In the genomic region with DNA sequence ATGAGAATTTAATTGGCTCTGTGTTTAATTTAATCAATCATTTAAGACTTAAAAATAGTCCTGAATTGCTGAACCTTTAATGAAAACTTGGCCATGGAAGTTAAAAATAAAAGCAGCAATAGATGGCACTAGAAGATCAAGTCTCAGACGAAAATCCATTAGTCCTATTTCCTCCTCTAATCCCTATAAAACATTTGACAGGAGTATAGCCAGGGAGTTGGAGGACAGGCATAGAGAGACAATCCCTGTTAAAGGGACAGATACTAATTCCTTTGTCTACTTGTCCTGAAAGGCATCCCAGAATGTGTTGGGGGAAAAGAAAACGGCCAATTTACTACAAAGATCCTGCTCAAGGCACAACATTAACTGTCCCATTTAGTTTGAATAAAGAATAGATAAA, we compare ENCODE assay signal across 9 cellular contexts.
DNase-seq lines count a peak whose midpoint lies in the region; ATAC-seq and TF ChIP-seq lines count a peak whose summit lies in the region.
"Had no signal": no experiment of that assay in that cellular context is flagged by ENCODE, and none has a peak within 500 bp of the region (broad histone marks: within the 10 kb centered on the region; RNA-seq: fewer than 3 reads in every experiment).

No MANE protein-coding gene starts in this region.

- H3K4me2 ChIP-seq in HCT116 (ENCODE audit: low read length) = peak overlapping the region; percentile 62

- peak in 2 of 3 experiments; percentile 42 to 51; a peak in 3 of 6 replicates for TF ChIP-seq CTCF in HCT116 (IDR thresholded peaks at IDR 0.05 in 2 of 3, conservative IDR thresholded peaks at IDR 0.05 in 1 of 3; ENCODE audit: borderline replicate concordance in 1 of 3, insufficient read depth in 1 of 3, low read depth in 2 of 3, low read length in 2 of 3)

- H3K27me3 ChIP-seq in HCT116 (ENCODE audit: insufficient read depth, low read length) = no peaks in the 10 kb centered on the region

- peaks cover 11 to 19% of the 10 kb centered on the region in 2 experiments; a peak in 3 of 4 replicates for H3K4me1 ChIP-seq in HCT116 (ENCODE audit: control insufficient read depth in 1 of 2, insufficient read depth in 2 of 2, low read length in 2 of 2)

- H3K9me2 ChIP-seq in HCT116 (ENCODE audit: insufficient read depth) = no peaks in the 10 kb centered on the region

- intact Hi-C loops in HCT116 (cut with micrococcal nuclease) (loop anchor here (1.0 to 10.0 kb wide), 3 partner anchors 191 to 1475 kb away; no protein-coding TSS in a partner anchor), left colon (cut with DNase I, micrococcal nuclease) (no loop called here)

- peak overlapping the region; percentile 39; the same call in 1 of the 2 replicates for H3K27ac ChIP-seq in HCT116 (ENCODE audit: low read depth, low read length)
- H3K27ac ChIP-seq in epithelial cell of prostate = peak overlapping the region; percentile 69

- H4K20me1 ChIP-seq in HCT116 (ENCODE audit: insufficient read depth) = no peaks in the 10 kb centered on the region

- DNase-seq in HCT116 (ENCODE audit: low read depth, low spot score) = peak; percentile 56
- peak; percentile 59 for DNase-seq in NCI-H82 treated with DMSO at 0.1 percent for 48 hours (lab: John Stamatoyannopoulos, UW; ENCODE audit: unreplicated experiment)
- peak; percentile 8 for DNase-seq in epithelial cell of prostate (ENCODE audit: low read depth, low spot score)
- peak; percentile 85 for DNase-seq in pons (ENCODE audit: low spot score)
- DNase-seq in GOT3 (lab: John Stamatoyannopoulos, UW) = no peak
- no peak for DNase-seq in DMS79 (lab: John Stamatoyannopoulos, UW)
- no peak for DNase-seq in activated gamma-delta T cell treated with Interleukin-2 at 50 U/mL for 16 hours
- no peak for DNase-seq in left colon

- no peaks in the 10 kb centered on the region for H3K36me3 ChIP-seq in HCT116 (ENCODE audit: control insufficient read depth in 1 of 2, insufficient read depth in 2 of 2, low read length in 2 of 2)

- peak overlapping the region; percentile 26 to 43 for H3K4me3 ChIP-seq in HCT116 (replicated peaks in 1 of 2; ENCODE audit: low read depth in 1 of 2, low read length in 2 of 2)

- peak; percentile 81 for TF ChIP-seq RAD21 in HCT116 (IDR thresholded peaks at IDR 0.05; ENCODE audit: low read depth)

- RAD21 ChIA-PET in HCT116 (lab: Charles Lee; ENCODE audit: low non-redundant PET in 1 of 2, low total read pairs in 2 of 2, uncharacterized antibody in 2 of 2, unreplicated experiment in 2 of 2) = no interaction called here

- POLR2A ChIA-PET in HCT116 (lab: Charles Lee) = no interaction called here

- peak overlapping the region; percentile 97 for H2AFZ ChIP-seq in HCT116 (ENCODE audit: low read depth, low read length, poor library complexity, severe bottlenecking)

- ATAC-seq in HCT116 (peak; percentile 79), left colon (no peak)
- ATAC-seq: activated naive CD4-positive, alpha-beta T cell treated with anti-CD3 and anti-CD28 coated beads, Interleukin-2, amount 50 U/mL, for 72 hours had no signal

- peak overlapping the region; percentile 31 for H3K9ac ChIP-seq in HCT116 (ENCODE audit: low read length)

- no peak for TF ChIP-seq POLR2A in HCT116 (IDR thresholded peaks at IDR 0.05; ENCODE audit: borderline replicate concordance, extremely low read depth, insufficient read depth, insufficient read length)

- H3K9me3 ChIP-seq in HCT116 (ENCODE audit: control insufficient read depth in 1 of 2, insufficient read depth in 1 of 2, low read depth in 1 of 2, low read length in 2 of 2) = 0 out of 4 replicates have a peak, but pooled peaks cover 3 to 4% of the 10 kb centered on the region in 2 experiments

- no TSS peak for BruUV-seq in HCT116 (replicated peaks; lab: Mats Ljungman, UMichigan)

- CTCF ChIA-PET in HCT116 (lab: Charles Lee) = interaction anchor here (0.7 to 1.5 kb wide), 2 partner anchors 17 to 865 kb away, joined by 3 to 5 read pairs; no protein-coding TSS in a partner anchor

- no peaks in the 10 kb centered on the region for H3K79me2 ChIP-seq in HCT116 (ENCODE audit: insufficient read depth, low read length)

TF ChIP-seq in HCT116, 20 proteins besides CTCF, POLR2A, EP300 and RAD21:
- TF ChIP-seq SP1 (IDR thresholded peaks at IDR 0.05; ENCODE audit: low read depth) (no peak), POLR2AphosphoS5 (IDR thresholded peaks at IDR 0.05; ENCODE audit: low read depth, low read length) (no peak)

Comparison
In these comparisons a context has a peak if more than half of its experiments do, and no peak if none do; other contexts are left out.
1. DNase-seq: peak in HCT116 (single experiment), NCI-H82 treated with DMSO at 0.1 percent for 48 hours (single experiment), epithelial cell of prostate (single experiment) and pons (single experiment); none in GOT3 (single experiment), DMS79 (single experiment), activated gamma-delta T cell treated with Interleukin-2 at 50 U/mL for 16 hours (single experiment) and left colon (0 of 2).